In the genomic region with DNA sequence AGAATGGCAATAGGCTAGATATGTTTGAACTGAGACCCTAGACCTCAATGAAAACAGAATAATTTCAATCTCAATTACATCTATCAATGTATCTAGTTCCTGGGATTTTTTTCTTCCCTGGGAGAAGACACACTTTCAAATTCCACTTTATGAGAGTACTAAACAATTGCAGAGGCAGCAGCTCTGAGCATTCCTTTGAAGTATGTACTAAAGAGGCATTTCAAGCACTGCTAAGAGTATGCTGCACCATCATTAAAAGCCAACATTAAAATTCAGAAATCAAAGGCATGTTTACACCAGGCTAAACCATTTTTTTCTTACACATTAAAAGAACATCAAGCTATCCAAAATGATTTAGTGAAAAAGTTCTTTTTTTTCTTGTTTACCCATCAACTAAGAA, we compare ENCODE assay signal across 26 cellular contexts.
"Had no signal": no experiment of that assay in that cellular context is flagged by ENCODE, and none has a peak within 500 bp of the region (broad histone marks: within the 10 kb centered on the region; RNA-seq: fewer than 3 reads in every experiment).

No MANE protein-coding gene starts in this region.

- H3K27me3 Mint-ChIP-seq: naive B cell; natural killer cell treated with Interleukin-12 subunit alpha and Interleukin-12 subunit beta and Interleukin-15 and Interleukin-18, amount 100 ng/mL, for 72 hours; progenitor cell of endocrine pancreas; stimulated activated memory B cell treated with anti-CD40 and anti-IgM and Interleukin-4, amounts not matched to agents 10 μg/mL and 1 μg/mL and 100 μg/mL, for 72 hours; stimulated activated naive CD8-positive, alpha-beta T cell treated with anti-CD3 and anti-CD28 coated beads, Interleukin-15, amount 100 ng/mL, for 72 hours; type B pancreatic cell had no signal

- H3K4me2 ChIP-seq: smooth muscle cell had no signal

- FAIRE-seq: keratinocyte had no signal

- H3K36me3 ChIP-seq: lower lobe of right lung, ovary, right atrium auricular region, right lobe of liver, tibial nerve, vagina had no signal

- H3K4me3 Mint-ChIP-seq: mesothelial cell of epicardium; naive B cell; natural killer cell treated with Interleukin-12 subunit alpha and Interleukin-12 subunit beta and Interleukin-15 and Interleukin-18, amount 100 ng/mL, for 72 hours; stimulated activated memory B cell treated with anti-CD40 and anti-IgM and Interleukin-4, amounts not matched to agents 10 μg/mL and 1 μg/mL and 100 μg/mL, for 72 hours; stimulated activated naive CD8-positive, alpha-beta T cell treated with anti-CD3 and anti-CD28 coated beads, Interleukin-15, amount 100 ng/mL, for 72 hours; type B pancreatic cell had no signal

- ATAC-seq: left cardiac atrium; left lobe of liver; lower lobe of right lung; natural killer cell treated with Interleukin-12 subunit alpha and Interleukin-12 subunit beta and Interleukin-15 and Interleukin-18, amount 100 ng/mL, for 72 hours; right lobe of liver; stimulated activated memory B cell treated with anti-CD40 and anti-IgM and Interleukin-4, amounts not matched to agents 10 μg/mL and 1 μg/mL and 100 μg/mL, for 72 hours; stimulated activated naive CD8-positive, alpha-beta T cell treated with anti-CD3 and anti-CD28 coated beads, Interleukin-15, amount 100 ng/mL, for 72 hours had no signal

- H3K9me3 Mint-ChIP-seq: mesothelial cell of epicardium; natural killer cell treated with Interleukin-12 subunit alpha and Interleukin-12 subunit beta and Interleukin-15 and Interleukin-18, amount 100 ng/mL, for 72 hours; stimulated activated naive CD8-positive, alpha-beta T cell treated with anti-CD3 and anti-CD28 coated beads, Interleukin-15, amount 100 ng/mL, for 72 hours had no signal

- H3K36me3 Mint-ChIP-seq: mesothelial cell of epicardium; naive B cell; natural killer cell treated with Interleukin-12 subunit alpha and Interleukin-12 subunit beta and Interleukin-15 and Interleukin-18, amount 100 ng/mL, for 72 hours; stimulated activated memory B cell treated with anti-CD40 and anti-IgM and Interleukin-4, amounts not matched to agents 10 μg/mL and 1 μg/mL and 100 μg/mL, for 72 hours; type B pancreatic cell had no signal

- H3K27ac Mint-ChIP-seq: mesothelial cell of epicardium; naive B cell; natural killer cell treated with Interleukin-12 subunit alpha and Interleukin-12 subunit beta and Interleukin-15 and Interleukin-18, amount 100 ng/mL, for 72 hours; progenitor cell of endocrine pancreas; stimulated activated memory B cell treated with anti-CD40 and anti-IgM and Interleukin-4, amounts not matched to agents 10 μg/mL and 1 μg/mL and 100 μg/mL, for 72 hours; stimulated activated naive CD8-positive, alpha-beta T cell treated with anti-CD3 and anti-CD28 coated beads, Interleukin-15, amount 100 ng/mL, for 72 hours; type B pancreatic cell had no signal

- H3K4me3 ChIP-seq: lower lobe of right lung, ovary, right atrium auricular region, right lobe of liver, smooth muscle cell, tibial nerve, vagina had no signal

- H3K4me1 ChIP-seq: lower lobe of right lung, right atrium auricular region, right lobe of liver, tibial nerve, vagina had no signal

- DNase-seq: hippocampal formation; kidney glomerular epithelial cell; left cardiac atrium; lower lobe of right lung; mesendoderm; naive B cell; ovary; right lobe of liver; stimulated activated CD4-positive, alpha-beta T cell treated with anti-CD3 and anti-CD28 coated beads, Interleukin-1b, Interleukin-23, amount 100 ng/mL, for 48 hours; stimulated activated CD4-positive, alpha-beta T cell treated with anti-CD3 and anti-CD28 coated beads, Interleukin-2, amount 100 ng/mL, for 48 hours; stimulated activated CD4-positive, alpha-beta T cell treated with anti-CD3 and anti-CD28 coated beads, Interleukin-4, amount 100 ng/mL, for 4 hours; stimulated activated CD8-positive, alpha-beta memory T cell treated with anti-CD3 and anti-CD28 coated beads, Interleukin-4, amount 100 ng/mL, for 48 hours; stimulated activated naive CD4-positive, alpha-beta T cell treated with Interleukin-2 at 50 U/mL for 16 hours; stimulated activated naive CD8-positive, alpha-beta T cell treated with anti-CD3 and anti-CD28 coated beads, Interleukin-15, amount 100 ng/mL, for 72 hours; substantia nigra had no signal

- H3K27me3 ChIP-seq: ovary, right atrium auricular region, right lobe of liver, tibial nerve, vagina had no signal

- H3K9me3 ChIP-seq: lower lobe of right lung, ovary, right atrium auricular region, right lobe of liver, tibial nerve, vagina had no signal

- H3K27ac ChIP-seq: lower lobe of right lung, ovary, right atrium auricular region, right lobe of liver, tibial nerve, vagina had no signal

- H3K4me1 Mint-ChIP-seq: naive B cell; stimulated activated memory B cell treated with anti-CD40 and anti-IgM and Interleukin-4, amounts not matched to agents 10 μg/mL and 1 μg/mL and 100 μg/mL, for 72 hours; stimulated activated naive CD8-positive, alpha-beta T cell treated with anti-CD3 and anti-CD28 coated beads, Interleukin-15, amount 100 ng/mL, for 72 hours had no signal
